ENCODE assay signal across 8 cellular contexts in the genomic region with DNA sequence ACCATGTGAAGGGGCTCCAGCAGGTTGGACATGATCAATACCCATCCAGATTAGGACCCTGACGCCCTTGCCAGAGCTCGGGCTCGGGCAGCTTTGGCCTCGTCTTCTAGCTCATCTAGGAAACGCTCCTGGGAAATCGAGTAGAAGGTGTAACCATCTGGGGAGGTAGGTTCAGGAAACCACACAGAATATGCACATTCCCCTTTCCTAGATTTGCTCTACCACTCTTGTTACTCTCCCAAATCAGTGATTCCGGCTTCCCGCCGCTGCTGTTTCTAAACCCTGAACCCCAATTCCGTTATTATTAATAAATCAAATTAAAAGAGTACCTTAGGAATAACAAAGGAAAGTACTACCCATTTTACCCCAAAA. TPM values are rescaled to one million over a fixed set of nuclear protein-coding genes. Genes with fewer than 3 reads are reported as not detected.
DNase-seq lines count a peak whose midpoint lies in the region; TF ChIP-seq lines count a peak whose summit lies in the region.

No MANE protein-coding gene starts in this region.

- no peak overlapping the region; the same call in 1 of the 2 replicates for H3K27ac ChIP-seq in SK-N-MC

- H3K4me3 ChIP-seq in GM08714 (ENCODE audit: low read length) (peak overlapping the region; percentile 88), SK-N-MC (peak overlapping the region; percentile 96), fibroblast of the aortic adventitia (ENCODE audit: low read depth, low read length) (peak overlapping the region; percentile 97)

- TF ChIP-seq CTCF in fibroblast of the aortic adventitia (IDR thresholded peaks at IDR 0.05; ENCODE audit: insufficient read depth, low read length) = no peak

- no peak for DNase-seq in SK-N-MC (ENCODE audit: low read depth, low spot score)
- DNase-seq in fibroblast of the aortic adventitia (ENCODE audit: low read depth) = no peak
- peak; percentile 16 for DNase-seq in retina
- no peak for DNase-seq in NK-92 (lab: John Stamatoyannopoulos, UW; ENCODE audit: unreplicated experiment)
- no peak for DNase-seq in A172 (ENCODE audit: low spot score)
- DNase-seq in mesenteric fat pad (ENCODE audit: low spot score) = no peak
- DNase-seq in foreskin melanocyte = no peak

- H3K36me3 ChIP-seq in SK-N-MC (ENCODE audit: insufficient read depth, low read length) = no peaks in the 10 kb centered on the region

- peak overlapping the region; percentile 94 for H3K9ac ChIP-seq in SK-N-MC (ENCODE audit: insufficient read length)

- H3K9me3 ChIP-seq in SK-N-MC (ENCODE audit: low read depth, low read length) = no peaks in the 10 kb centered on the region

RNA-seq across cellular contexts. Expression of a gene that starts 0.5 kb away (rescaled TPM):
- total RNA-seq in fibroblast of the aortic adventitia (ENCODE audit: low replicate concordance) (40.8 and 67.5 TPM in 2 replicates), mesenteric fat pad (56.7 TPM)
- 112 and 122 TPM in 2 replicates for total RNA-seq in A172 (2014; rRNA removed; shearing (Covaris generic))

RNA-seq across cellular contexts. Expression of a gene that starts 0.7 kb away (rescaled TPM):
- total RNA-seq in fibroblast of the aortic adventitia (ENCODE audit: low replicate concordance) (0.54 TPM in 1 of 2 replicates, not detected in the other), mesenteric fat pad (not detected)
- 0.03 and 0.29 TPM in 2 replicates for total RNA-seq in A172 (2014; rRNA removed; shearing (Covaris generic))

RNA-seq across cellular contexts. Expression of a gene that starts 17.6 kb away (rescaled TPM):
- total RNA-seq in fibroblast of the aortic adventitia (ENCODE audit: low replicate concordance) (0.45 and 3.5 TPM in 2 replicates), mesenteric fat pad (not detected)
- total RNA-seq in A172 (2014; rRNA removed; shearing (Covaris generic)) = 0.34 and 0.50 TPM in 2 replicates

RNA-seq across cellular contexts. Expression of a gene that starts 24.7 kb away (rescaled TPM):
- total RNA-seq in fibroblast of the aortic adventitia (ENCODE audit: low replicate concordance) (4.2 and 57.2 TPM in 2 replicates), mesenteric fat pad (41.1 TPM)
- 174 and 181 TPM in 2 replicates for total RNA-seq in A172 (2014; rRNA removed; shearing (Covaris generic))

RNA-seq across cellular contexts. Expression of a gene that starts 26.1 kb away (rescaled TPM):
- total RNA-seq in fibroblast of the aortic adventitia (ENCODE audit: low replicate concordance) (72.6 and 99.3 TPM in 2 replicates), mesenteric fat pad (82.0 TPM)
- total RNA-seq in A172 (2014; rRNA removed; shearing (Covaris generic)) = 113 and 134 TPM in 2 replicates
